Comparison of ENCODE assay signal across 28 cellular contexts in the genomic region with DNA sequence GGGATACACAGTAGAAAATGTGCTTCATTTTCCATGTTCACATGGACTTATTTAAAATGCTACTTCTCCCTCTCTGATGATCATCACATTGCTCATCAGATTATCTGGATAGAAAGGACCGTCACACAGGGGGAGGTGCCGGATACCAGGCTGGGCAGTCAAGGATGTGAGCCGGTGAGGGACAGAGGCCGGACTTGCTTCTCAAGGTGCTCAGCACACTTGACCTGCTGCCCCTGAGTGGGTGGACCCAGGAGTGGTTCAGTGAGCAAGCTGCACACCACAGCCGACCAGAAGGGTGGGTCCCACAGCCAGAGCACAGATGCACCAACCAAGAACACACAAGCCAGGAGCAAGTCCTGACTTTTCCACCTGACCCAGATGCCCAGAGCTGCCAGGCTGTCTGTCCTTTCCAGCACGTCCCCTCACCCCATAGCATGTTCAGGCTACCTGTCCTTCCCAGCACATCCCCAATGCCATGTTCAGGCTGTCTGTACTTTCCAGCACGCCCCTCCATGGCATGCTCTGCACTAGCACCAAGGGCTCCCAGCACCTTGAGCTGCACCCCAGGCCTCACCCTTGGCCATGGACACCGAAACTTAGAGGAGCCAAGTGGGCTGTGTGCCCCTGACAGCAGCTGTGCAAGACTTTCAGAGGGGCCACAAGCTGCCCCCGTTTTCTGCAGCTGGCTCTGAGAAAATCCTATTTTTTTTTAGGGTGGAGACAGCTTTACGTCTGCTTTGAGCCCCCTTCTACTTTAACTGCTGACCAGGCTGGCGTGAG.
DNase-seq lines count a peak whose midpoint lies in the region; ATAC-seq, FAIRE-seq and TF ChIP-seq lines count a peak whose summit lies in the region.
"Had no signal": no experiment of that assay in that cellular context is flagged by ENCODE, and none has a peak within 500 bp of the region (broad histone marks: within the 10 kb centered on the region; RNA-seq: fewer than 3 reads in every experiment).

No MANE protein-coding gene starts in this region.

- no peaks in the 10 kb centered on the region for H3K9me2 ChIP-seq in GM23248 (ENCODE audit: insufficient read depth)

- POLR2A ChIA-PET in H1 (lab: Charles Lee; ENCODE audit: partially characterized antibody): no interaction called here

- H3K27me3 Mint-ChIP-seq in activated T-cell treated with anti-CD3 and anti-CD28 coated beads, Interleukin-2, amount 50 U/mL, for 72 hours (ENCODE audit: low read depth): no peaks in the 10 kb centered on the region
- H3K27me3 Mint-ChIP-seq: activated CD4-positive, alpha-beta T cell treated with anti-CD3 and anti-CD28 coated beads for 36 hours; activated naive CD4-positive, alpha-beta T cell treated with anti-CD3 and anti-CD28 coated beads, Interleukin-2, amount 50 U/mL, for 24 hours; progenitor cell of endocrine pancreas had no signal

- H3K79me2 ChIP-seq in GM23248 (ENCODE audit: insufficient read depth): no peaks in the 10 kb centered on the region
- H3K79me2 ChIP-seq in H1 (ENCODE audit: control insufficient read depth in 1 of 2, insufficient read depth in 2 of 2, low read length in 2 of 2): no peaks in the 10 kb centered on the region

- no peaks in the 10 kb centered on the region for H3K9me3 ChIP-seq in GM23248 (ENCODE audit: low read depth)
- no peaks in the 10 kb centered on the region for H3K9me3 ChIP-seq in H1 (ENCODE audit: insufficient read depth in 2 of 2, low read depth in 1 of 2, low read length in 1 of 2)
- H3K9me3 ChIP-seq in left lung: no peaks in the 10 kb centered on the region
- H3K9me3 ChIP-seq: A549, HAP-1, left ventricle myocardium inferior, right lobe of liver, spleen, transverse colon had no signal

- FAIRE-seq in H1 (lab: Jason Lieb, UNC): no peak
- FAIRE-seq: A549, colon had no signal

- H2AK5ac ChIP-seq in H1 (ENCODE audit: low read depth, low read length): no peak overlapping the region

- H3K9ac ChIP-seq in GM23248: no peak overlapping the region
- H3K9ac ChIP-seq in H1 (replicated peaks in 1 of 4; ENCODE audit: extremely low read depth in 1 of 4, low read depth in 3 of 4, low read length in 3 of 4): no peak overlapping the region
- H3K9ac ChIP-seq: KMS-11 had no signal

- no peak overlapping the region for H2BK12ac ChIP-seq in H1 (ENCODE audit: low read depth, low read length)

- WGBS in GM23248 (ENCODE audit: low coverage in 1 of 2, low lambda C conversion rate in 2 of 2, missing lambda C conversion rate in 2 of 2), 2 experiments: 64 to 68% methylated on average over 11 of the region's 11 CpGs
- 90% methylated on average over 11 of the region's 11 CpGs; no CpG with 5 or more reads in 1 of the 2 experiments for WGBS in H1 (ENCODE audit: extremely low coverage in 1 of 2, insufficient coverage in 1 of 2, insufficient read length in 1 of 2, insufficient replicate concordance in 2 of 2, low coverage in 1 of 2, low lambda C conversion rate in 2 of 2, missing lambda C conversion rate in 1 of 2), 2 experiments

- no peaks in the 10 kb centered on the region; the same call in 1 of the 2 replicates for H3K79me1 ChIP-seq in H1 (ENCODE audit: low read depth, low read length)

- H3K9me3 Mint-ChIP-seq in activated T-cell treated with anti-CD3 and anti-CD28 coated beads, Interleukin-2, amount 50 U/mL, for 72 hours: no peaks in the 10 kb centered on the region
- H3K9me3 Mint-ChIP-seq: activated naive CD4-positive, alpha-beta T cell treated with anti-CD3 and anti-CD28 coated beads, Interleukin-2, amount 50 U/mL, for 24 hours; CD8-positive, alpha-beta memory T cell had no signal

- H2BK120ac ChIP-seq in H1 (replicated peaks; ENCODE audit: low read depth, low read length): no peak overlapping the region

- H2BK5ac ChIP-seq in H1 (ENCODE audit: low read depth, low read length): peak overlapping the region; percentile 66; the same call in 1 of the 2 replicates

- no peak overlapping the region for H3K23ac ChIP-seq in H1 (ENCODE audit: insufficient read length)

- no peak overlapping the region for H4K5ac ChIP-seq in H1 (ENCODE audit: insufficient read length, low read depth, low read length)

- no peak overlapping the region for H2BK15ac ChIP-seq in H1 (ENCODE audit: low read length)

- H3K27me3 ChIP-seq in GM23248 (replicated peaks; ENCODE audit: insufficient read depth): no peaks in the 10 kb centered on the region; the same call in 1 of the 2 replicates
- H3K27me3 ChIP-seq in H1 (replicated peaks in 1 of 4; ENCODE audit: control insufficient read depth in 3 of 4, extremely low read depth in 1 of 4, insufficient read depth in 3 of 4, low read length in 3 of 4): no peaks in the 10 kb centered on the region
- H3K27me3 ChIP-seq in left lung: no peaks in the 10 kb centered on the region
- H3K27me3 ChIP-seq: right lobe of liver, spleen, transverse colon had no signal

- no peak overlapping the region for H3K4ac ChIP-seq in H1 (replicated peaks; ENCODE audit: insufficient read length, low read depth, low read length)

- H3K4me1 ChIP-seq in GM23248 (ENCODE audit: insufficient read depth) (no peaks in the 10 kb centered on the region), H1 (replicated peaks in 1 of 4; ENCODE audit: control insufficient read depth in 3 of 4, insufficient read depth in 4 of 4, low read length in 3 of 4) (no peaks in the 10 kb centered on the region), left lung (peaks cover 0 to 28% of the 10 kb centered on the region in 2 donors)
- H3K4me1 ChIP-seq: A549, HAP-1, left ventricle myocardium inferior had no signal

- H3K4me3 ChIP-seq in GM23248: no peak overlapping the region
- H3K4me3 ChIP-seq in H1 (ENCODE audit: extremely low read depth in 1 of 4, insufficient read depth in 2 of 4, low read depth in 3 of 4, low read length in 4 of 4): no peak overlapping the region
- H3K4me3 ChIP-seq in left lung: no peak overlapping the region
- H3K4me3 ChIP-seq: A549, HAP-1, left ventricle myocardium inferior, right lobe of liver, spleen, transverse colon had no signal

- H3K56ac ChIP-seq in H1 (replicated peaks; ENCODE audit: insufficient read length, low read depth, low read length): no peak overlapping the region

- H3K36me3 ChIP-seq in GM23248 (ENCODE audit: low read depth) (no peaks in the 10 kb centered on the region), H1 (ENCODE audit: control insufficient read depth in 2 of 4, insufficient read depth in 4 of 4, low read length in 3 of 4) (peaks cover 12 to 48% (median 39%) of the 10 kb centered on the region in 4 experiments), left lung (peaks cover 0 to 80% of the 10 kb centered on the region in 2 donors)
- H3K36me3 ChIP-seq: right lobe of liver had no signal

- TF ChIP-seq CTCF in H1 (IDR thresholded peaks at IDR 0.05; ENCODE audit: control extremely low read depth in 1 of 3, insufficient read depth in 1 of 3, low read depth in 1 of 3, low read length in 3 of 3) (no peak), left lung (IDR thresholded peaks at IDR 0.05) (no peak)

- H4K20me1 ChIP-seq in GM23248 (ENCODE audit: insufficient read depth) (no peaks in the 10 kb centered on the region), H1 (replicated peaks in 1 of 2; ENCODE audit: control insufficient read depth in 1 of 2, insufficient read depth in 2 of 2, low read length in 2 of 2) (peaks cover 2 to 9% of the 10 kb centered on the region in 2 experiments)

- H3K36me3 Mint-ChIP-seq in activated T-cell treated with anti-CD3 and anti-CD28 coated beads, Interleukin-2, amount 50 U/mL, for 72 hours (ENCODE audit: insufficient read depth in 2 of 2): peaks cover 21 to 56% of the 10 kb centered on the region in 2 donors

- DNase-seq in activated T-cell treated with anti-CD3 and anti-CD28 coated beads, Interleukin-2, amount 50 U/mL, for 72 hours: no peak
- DNase-seq in activated T-cell treated with anti-CD3 and anti-CD28 coated beads for 4 hours (no peak), GM23248 (peak; percentile 32), H1 (ENCODE audit: low read depth in 1 of 2, low spot score in 2 of 2) (no peak), posterior vena cava (ENCODE audit: low spot score) (peak; percentile 48), left lung (no peak), AML-193 (lab: John Stamatoyannopoulos, UW) (no peak)
- DNase-seq in stimulated activated CD4-positive, alpha-beta T cell treated with anti-CD3 and anti-CD28 coated beads, Interleukin-2, amount 100 ng/mL, for 24 hours: no peak
- DNase-seq: activated CD4-positive, alpha-beta T cell treated with anti-CD3 and anti-CD28 coated beads for 36 hours; aorta; CD8-positive, alpha-beta memory T cell; left ventricle myocardium inferior; mesenchymal stem cell; MM.1S; NCI-H2081 treated with DMSO at 0.1 percent for 48 hours; NCI-H345; NCI-H69; right lobe of liver; Right ventricle myocardium superior; spleen; transverse colon had no signal

- intact Hi-C loops in posterior vena cava (cut with DNase I): no loop called here
- intact Hi-C loops in left lung (cut with DNase I): no loop called here

- H2BK20ac ChIP-seq in H1 (ENCODE audit: low read length): no peak overlapping the region

- H3K23me2 ChIP-seq in H1 (ENCODE audit: low read depth, low read length): no peaks in the 10 kb centered on the region

- TF ChIP-seq RAD21 in H1 (IDR thresholded peaks at IDR 0.05 in 1 of 2, conservative IDR thresholded peaks at IDR 0.05 in 1 of 2; ENCODE audit: low read depth in 2 of 2, low read length in 2 of 2): no peak

- in situ Hi-C loops in GM23248 (cut with MboI): no loop called here

- no peak overlapping the region for H2AFZ ChIP-seq in GM23248
- H2AFZ ChIP-seq in H1 (ENCODE audit: low read length): no peak overlapping the region

- no peak overlapping the region for H3K4me3 Mint-ChIP-seq in activated T-cell treated with anti-CD3 and anti-CD28 coated beads, Interleukin-2, amount 50 U/mL, for 72 hours
- H3K4me3 Mint-ChIP-seq: activated CD4-positive, alpha-beta T cell treated with anti-CD3 and anti-CD28 coated beads for 36 hours; activated naive CD4-positive, alpha-beta T cell treated with anti-CD3 and anti-CD28 coated beads, Interleukin-2, amount 50 U/mL, for 24 hours; CD8-positive, alpha-beta memory T cell had no signal

- TF ChIP-seq POLR2A in H1 (IDR thresholded peaks at IDR 0.05; ENCODE audit: control extremely low read depth in 1 of 2, low read depth in 2 of 2, low read length in 2 of 2): no peak

- peak overlapping the region; percentile 42 for H3K27ac Mint-ChIP-seq in activated T-cell treated with anti-CD3 and anti-CD28 coated beads, Interleukin-2, amount 50 U/mL, for 72 hours
- H3K27ac Mint-ChIP-seq: activated CD4-positive, alpha-beta T cell treated with anti-CD3 and anti-CD28 coated beads for 36 hours; activated naive CD4-positive, alpha-beta T cell treated with anti-CD3 and anti-CD28 coated beads, Interleukin-2, amount 50 U/mL, for 24 hours; progenitor cell of endocrine pancreas had no signal

- no peak overlapping the region for H4K91ac ChIP-seq in H1 (replicated peaks; ENCODE audit: insufficient read length, low read length)

- no peak overlapping the region for H3K27ac ChIP-seq in GM23248
- no peak overlapping the region for H3K27ac ChIP-seq in H1 (ENCODE audit: low read depth, low read length)
- no peak overlapping the region for H3K27ac ChIP-seq in left lung
- H3K27ac ChIP-seq: A549, KMS-11, left ventricle myocardium inferior, right lobe of liver, spleen, transverse colon had no signal

- TF ChIP-seq EP300 in H1 (IDR thresholded peaks at IDR 0.05; ENCODE audit: borderline replicate concordance in 1 of 2, low read depth in 2 of 2, low read length in 2 of 2): no peak

- CTCF ChIA-PET in H1 (lab: Charles Lee; ENCODE audit: partially characterized antibody): interaction anchor here (0.6 kb wide), 2 partner anchors 75 to 152 kb away, joined by 3 read pairs; no protein-coding TSS in a partner anchor

- no peak overlapping the region for H3K18ac ChIP-seq in H1 (ENCODE audit: extremely low read depth, low read length)

- no peak overlapping the region for H4K8ac ChIP-seq in H1 (ENCODE audit: extremely low read depth, insufficient read depth, low read length)

- H3K14ac ChIP-seq in H1 (ENCODE audit: insufficient read length): no peak overlapping the region

- H3K4me2 ChIP-seq in GM23248 (ENCODE audit: unreplicated experiment) (no peak overlapping the region), H1 (ENCODE audit: insufficient read depth in 1 of 2, low read depth in 2 of 2, low read length in 2 of 2) (no peak overlapping the region)
- H3K4me2 ChIP-seq: A549, KMS-11 had no signal

- peaks cover 15% of the 10 kb centered on the region for H3K4me1 Mint-ChIP-seq in activated T-cell treated with anti-CD3 and anti-CD28 coated beads, Interleukin-2, amount 50 U/mL, for 72 hours (ENCODE audit: low read depth)

- ATAC-seq in activated T-cell treated with anti-CD3 and anti-CD28 coated beads, Interleukin-2, amount 50 U/mL, for 72 hours (replicated peaks in 1 of 2): no peak
- no peak for ATAC-seq in left lung
- ATAC-seq: A549; activated CD4-positive, alpha-beta T cell treated with anti-CD3 and anti-CD28 coated beads for 36 hours; Panc1; right lobe of liver had no signal

- no peaks in the 10 kb centered on the region for H3F3A ChIP-seq in GM23248 (ENCODE audit: insufficient read depth)

Comparison
In these comparisons a context has a peak if more than half of its experiments do, and no peak if none do; other contexts are left out.
1. DNase-seq: peak in GM23248 (single experiment) and posterior vena cava (single experiment); none in activated T-cell treated with anti-CD3 and anti-CD28 coated beads, Interleukin-2, amount 50 U/mL, for 72 hours (0 of 2), activated T-cell treated with anti-CD3 and anti-CD28 coated beads for 4 hours (single experiment), H1 (0 of 2), stimulated activated CD4-positive, alpha-beta T cell treated with anti-CD3 and anti-CD28 coated beads, Interleukin-2, amount 100 ng/mL, for 24 hours (0 of 2), left lung (0 of 2) and AML-193 (0 of 2).